In the genomic region with DNA sequence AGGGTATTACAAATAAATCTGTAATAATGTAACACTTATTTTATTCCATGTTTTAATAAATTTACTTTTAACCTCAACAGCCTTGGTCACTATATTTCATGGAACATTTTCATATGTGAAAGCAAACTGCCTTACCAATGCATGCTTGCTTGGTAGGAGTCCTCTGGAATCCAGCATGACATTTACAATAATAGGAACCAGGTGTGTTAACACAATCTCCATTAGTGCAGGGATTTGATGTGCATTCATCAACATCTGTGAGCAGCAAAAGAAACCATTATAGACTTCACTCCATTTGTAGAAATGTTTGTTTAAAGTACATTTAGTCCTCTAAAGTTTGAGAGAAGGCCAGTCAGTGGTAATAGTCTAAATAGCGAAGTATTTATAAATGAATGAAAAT, we compare ENCODE assay signal across 19 cellular contexts.
A peak's percentile ranks its signal among the peaks of the same experiment; 100 is the strongest.
DNase-seq lines count a peak whose midpoint lies in the region; ATAC-seq and TF ChIP-seq lines count a peak whose summit lies in the region.
"Had no signal": no experiment of that assay in that cellular context is flagged by ENCODE, and none has a peak within 500 bp of the region (broad histone marks: within the 10 kb centered on the region; RNA-seq: fewer than 3 reads in every experiment).

No MANE protein-coding gene starts in this region.

- H2AFZ ChIP-seq in OCI-LY3 (ENCODE audit: low read depth, low read length), result no peak overlapping the region

- ATAC-seq in GM19324 (IDR thresholded peaks at IDR 0.05; ENCODE audit: low FRiP score, unreplicated experiment) (no peak), HG02884 (IDR thresholded peaks at IDR 0.05; ENCODE audit: unreplicated experiment) (no peak), GM18907 (IDR thresholded peaks at IDR 0.05; ENCODE audit: unreplicated experiment) (no peak)

- TF ChIP-seq CTCF in OCI-LY3 (IDR thresholded peaks at IDR 0.05; ENCODE audit: low read depth, low read length), result no peak
- no peak for TF ChIP-seq CTCF in fibroblast of mammary gland (conservative IDR thresholded peaks at IDR 0.05; ENCODE audit: control insufficient read depth, insufficient read depth, low read depth, low read length)

- no peaks in the 10 kb centered on the region for H3K9me3 ChIP-seq in OCI-LY3 (ENCODE audit: insufficient read depth, low read length)
- H3K9me3 ChIP-seq: Peyer's patch, SJCRH30 had no signal

- H3K79me2 ChIP-seq in OCI-LY3 (ENCODE audit: low read length), result no peaks in the 10 kb centered on the region

- DNase-seq in EH (ENCODE audit: low read depth) (peak; percentile 37), fibroblast of mammary gland (ENCODE audit: low read depth) (peak; percentile 2), left kidney (ENCODE audit: low read depth, low spot score) (peak; percentile 23), OCI-M2 (lab: John Stamatoyannopoulos, UW; ENCODE audit: unreplicated experiment) (no peak)
- DNase-seq: GDM1; HFFc6; NCI-H1092 treated with DMSO at 0.1 percent for 48 hours; NCI-H146; NCI-H2029; NCI-H510A treated with DMSO at 0.1 percent for 48 hours; NCI-H774; NK-92 treated with Interleukin-12 subunit alpha and Interleukin-12 subunit beta, amount 100 ng/mL, for 24 hours; Peyer's patch; SJCRH30 had no signal

- 0 out of 2 replicates have a peak overlapping the region, but pooled peaks have one; percentile 46 for H3K4me2 ChIP-seq in OCI-LY3 (ENCODE audit: low read length)
- H3K4me2 ChIP-seq: KMS-11 had no signal

- H3K27ac ChIP-seq in OCI-LY3 (ENCODE audit: low read length), result no peak overlapping the region
- H3K27ac ChIP-seq: KMS-11, Peyer's patch, SJCRH30 had no signal

- peaks cover 55% of the 10 kb centered on the region for H3K4me1 ChIP-seq in OCI-LY3 (ENCODE audit: low read length)
- H3K4me1 ChIP-seq: Peyer's patch, SJCRH30 had no signal

- H3K4me3 ChIP-seq in OCI-LY3 (ENCODE audit: low read length) (no peak overlapping the region), fibroblast of mammary gland (ENCODE audit: control insufficient read depth, low read depth, low read length) (no peak overlapping the region)
- H3K4me3 ChIP-seq: Peyer's patch, SJCRH30 had no signal

- H4K20me1 ChIP-seq in OCI-LY3 (ENCODE audit: insufficient read depth, low read length), result no peaks in the 10 kb centered on the region

- no peak overlapping the region for H3K9ac ChIP-seq in OCI-LY3 (ENCODE audit: low read length)
- H3K9ac ChIP-seq: KMS-11 had no signal

- no peaks in the 10 kb centered on the region for H3K36me3 ChIP-seq in OCI-LY3 (replicated peaks; ENCODE audit: low read depth, low read length)
- H3K36me3 ChIP-seq: Peyer's patch had no signal

- peaks cover 11% of the 10 kb centered on the region for H3K27me3 ChIP-seq in OCI-LY3 (ENCODE audit: low read depth, low read length)
- H3K27me3 ChIP-seq: Peyer's patch, SJCRH30 had no signal
